Comparison of ENCODE assay signal across 33 cellular contexts in genomic region chr11:113195728-113196127, GRCh38.
DNase-seq lines count a peak whose midpoint lies in the region; ATAC-seq, FAIRE-seq and TF ChIP-seq lines count a peak whose summit lies in the region.
"Had no signal": no experiment of that assay in that cellular context is flagged by ENCODE, and none has a peak within 500 bp of the region (broad histone marks: within the 10 kb centered on the region; RNA-seq: fewer than 3 reads in every experiment).

No MANE protein-coding gene starts in this region.

- peaks cover 96% of the 10 kb centered on the region for H3K4me1 Mint-ChIP-seq in nephron
- H3K4me1 Mint-ChIP-seq: B cell; CD4-positive, alpha-beta memory T cell; CD4-positive, CD25-positive, alpha-beta regulatory T cell; CD8-positive, alpha-beta memory T cell had no signal

- peak; percentile 67 for ATAC-seq in HepG2
- no peak for ATAC-seq in right lobe of liver
- ATAC-seq: A549; CD8-positive, alpha-beta T cell had no signal

- H3K9ac ChIP-seq in HepG2 (ENCODE audit: insufficient read depth, low read depth, low read length) = no peak overlapping the region
- H3K9ac ChIP-seq: BLaER1; BLaER1 treated with 17β-estradiol and CSF1 and Interleukin-3, amounts not matched to agents 10 nM and 100 nM had no signal

- H3K4me3 Mint-ChIP-seq in nephron = no peak overlapping the region
- H3K4me3 Mint-ChIP-seq: B cell; CD4-positive, alpha-beta memory T cell; CD4-positive, alpha-beta T cell; CD4-positive, CD25-positive, alpha-beta regulatory T cell; CD8-positive, alpha-beta memory T cell; CD8-positive, alpha-beta T cell had no signal

- H3K4me1 ChIP-seq in HepG2 (ENCODE audit: insufficient read depth, low read length) (peaks cover 8% of the 10 kb centered on the region; the same call in 1 of the 2 replicates), right lobe of liver (no peaks in the 10 kb centered on the region)
- H3K4me1 ChIP-seq: BLaER1, Caco-2 had no signal

- no peak for TF ChIP-seq POLR2A in HepG2 (IDR thresholded peaks at IDR 0.05; ENCODE audit: insufficient read depth in 1 of 2, low read depth in 2 of 2, low read length in 2 of 2)
- no peak for TF ChIP-seq POLR2A in right lobe of liver (IDR thresholded peaks at IDR 0.05)

- DNase-seq in HepG2 (ENCODE audit: low spot score) = peak; percentile 41
- DNase-seq in right lobe of liver = no peak
- DNase-seq in stimulated activated CD4-positive, alpha-beta T cell treated with anti-CD3 and anti-CD28 coated beads, Interleukin-4, amount 100 ng/mL, for 24 hours = no peak
- DNase-seq: 8988T; ACHN; AML-193; BE2C; C1 segment of cervical spinal cord; Caco-2; Calu3; CD4-positive, alpha-beta memory T cell; CD4-positive, alpha-beta T cell; CD4-positive, CD25-positive, alpha-beta regulatory T cell; CD8-positive, alpha-beta memory T cell; CD8-positive, alpha-beta T cell; COR-L47; DMS 273 treated with DMSO at 0.1 percent for 48 hours; DMS153; DMS53; DMS79; DMS79 treated with DMSO at 0.1 percent for 48 hours; DND-41; EL had no signal

- H3K79me2 ChIP-seq in HepG2 (ENCODE audit: insufficient read depth, low read length) = no peaks in the 10 kb centered on the region

- H3K27ac ChIP-seq in HepG2 (ENCODE audit: extremely low read length, insufficient read depth, low read length) (no peak overlapping the region), right lobe of liver (no peak overlapping the region)
- H3K27ac ChIP-seq: 22Rv1; A549; BLaER1; BLaER1 treated with 17β-estradiol and CSF1 and Interleukin-3, amounts not matched to agents 10 nM and 100 nM; C4-2B had no signal

- TF ChIP-seq EP300 in HepG2 (IDR thresholded peaks at IDR 0.05; ENCODE audit: low read depth in 2 of 2, low read length in 2 of 2) (peak in 1 of 2 experiments; percentile 49; a peak in 2 of 4 replicates), HepG2 (CRISPR knock-in tag; IDR thresholded peaks at IDR 0.05; ENCODE audit: borderline replicate concordance) (no peak)

- CTCF ChIA-PET in HepG2 (lab: Yijun Ruan, JAX; ENCODE audit: low intra/inter-chr PET ratio, low total read pairs) = no interaction called here

- H3K4me3 ChIP-seq in HepG2 (replicated peaks in 1 of 3; ENCODE audit: insufficient read depth in 1 of 3, low read depth in 2 of 3, low read length in 3 of 3) = no peak overlapping the region
- no peak overlapping the region for H3K4me3 ChIP-seq in right lobe of liver
- H3K4me3 ChIP-seq: A549; BLaER1; BLaER1 treated with 17β-estradiol and CSF1 and Interleukin-3, amounts not matched to agents 10 nM and 100 nM had no signal

- TF ChIP-seq RAD21 in HepG2 (CRISPR knock-in tag; IDR thresholded peaks at IDR 0.05) = no peak

- no peaks in the 10 kb centered on the region for H3K27me3 Mint-ChIP-seq in nephron (ENCODE audit: low read depth)

- TF ChIP-seq CTCF in HepG2 (CRISPR knock-in tag; IDR thresholded peaks at IDR 0.05) = no peak
- TF ChIP-seq CTCF in right lobe of liver (IDR thresholded peaks at IDR 0.05) = no peak
- TF ChIP-seq CTCF in nephron (IDR thresholded peaks at IDR 0.05; ENCODE audit: unreplicated experiment in 3 of 3) = no peak

- WGBS in HepG2 (ENCODE audit: low lambda C conversion rate) = 3% methylated on average over 3 of the region's 3 CpGs
- 48% methylated on average over 3 of the region's 3 CpGs for WGBS in right lobe of liver (ENCODE audit: insufficient coverage, low coverage, low lambda C conversion rate, missing lambda C conversion rate)

- intact Hi-C loops in HepG2 (cut with micrococcal nuclease; ENCODE audit: unreplicated experiment) (no loop called here), right lobe of liver (cut with DNase I) (no loop called here)

- H3K27ac Mint-ChIP-seq in nephron = peak overlapping the region in 2 of 3 experiments; percentile 53 to 97
- H3K27ac Mint-ChIP-seq: B cell; CD14-positive monocyte; CD4-positive, alpha-beta memory T cell; CD4-positive, alpha-beta T cell; CD4-positive, CD25-positive, alpha-beta regulatory T cell; CD8-positive, alpha-beta T cell had no signal

- H3K36me3 Mint-ChIP-seq in nephron (ENCODE audit: low read depth) = no peaks in the 10 kb centered on the region
- H3K36me3 Mint-ChIP-seq: CD14-positive monocyte; CD4-positive, alpha-beta memory T cell; CD4-positive, CD25-positive, alpha-beta regulatory T cell; CD8-positive, alpha-beta memory T cell; CD8-positive, alpha-beta T cell had no signal

- no peaks in the 10 kb centered on the region for H4K20me1 ChIP-seq in HepG2 (ENCODE audit: insufficient read depth, low read length)
- H4K20me1 ChIP-seq: BLaER1; BLaER1 treated with 17β-estradiol and CSF1 and Interleukin-3, amounts not matched to agents 10 nM and 100 nM had no signal

- in situ Hi-C loops in HepG2 (cut with HindIII; ENCODE audit: extremely low pct_ligation_motif_present, low pct_unique_long_range_greater_than_20kb) = no loop called here

- no peak overlapping the region for H2AFZ ChIP-seq in HepG2 (ENCODE audit: low read length)

- POLR2A ChIA-PET in HepG2 (lab: Yijun Ruan, JAX) = no interaction called here

- H3K4me2 ChIP-seq in HepG2 (ENCODE audit: low read depth, low read length) = no peak overlapping the region
- H3K4me2 ChIP-seq: A549; BLaER1; BLaER1 treated with 17β-estradiol and CSF1 and Interleukin-3, amounts not matched to agents 10 nM and 100 nM had no signal

- H3K9me3 Mint-ChIP-seq in nephron = no peaks in the 10 kb centered on the region
- H3K9me3 Mint-ChIP-seq: CD4-positive, alpha-beta memory T cell; CD4-positive, alpha-beta T cell; CD4-positive, CD25-positive, alpha-beta regulatory T cell; CD8-positive, alpha-beta T cell had no signal

- H3K27me3 ChIP-seq in HepG2 (ENCODE audit: control insufficient read depth in 1 of 2, insufficient read depth in 2 of 2, low read length in 2 of 2) (peaks cover 0 to 8% of the 10 kb centered on the region in 2 experiments; a peak in 2 of 5 replicates), right lobe of liver (no peaks in the 10 kb centered on the region)
- H3K27me3 ChIP-seq: BE2C; BLaER1; BLaER1 treated with 17β-estradiol and CSF1 and Interleukin-3, amounts not matched to agents 10 nM and 100 nM had no signal

- no peaks in the 10 kb centered on the region for H3K9me3 ChIP-seq in HepG2 (ENCODE audit: low read length)
- no peaks in the 10 kb centered on the region for H3K9me3 ChIP-seq in right lobe of liver
- H3K9me3 ChIP-seq: A549; BE2C; BLaER1; BLaER1 treated with 17β-estradiol and CSF1 and Interleukin-3, amounts not matched to agents 10 nM and 100 nM; Caco-2 had no signal

- H3K36me3 ChIP-seq in HepG2 (replicated peaks in 1 of 2; ENCODE audit: control insufficient read depth in 1 of 2, insufficient read depth in 2 of 2, low read length in 2 of 2) (no peaks in the 10 kb centered on the region), right lobe of liver (no peaks in the 10 kb centered on the region)
- H3K36me3 ChIP-seq: BE2C; BLaER1; BLaER1 treated with 17β-estradiol and CSF1 and Interleukin-3, amounts not matched to agents 10 nM and 100 nM had no signal

- BruUV-seq in HepG2 (replicated peaks; lab: Mats Ljungman, UMichigan) = no TSS peak

- no peak for FAIRE-seq in HepG2 (lab: Jason Lieb, UNC)
- FAIRE-seq: A204.1, A549, D721Med had no signal

TF ChIP-seq in HepG2, 621 proteins besides CTCF, POLR2A, EP300 and RAD21 (continues in another document):
- TF ChIP-seq, protein P1, sequence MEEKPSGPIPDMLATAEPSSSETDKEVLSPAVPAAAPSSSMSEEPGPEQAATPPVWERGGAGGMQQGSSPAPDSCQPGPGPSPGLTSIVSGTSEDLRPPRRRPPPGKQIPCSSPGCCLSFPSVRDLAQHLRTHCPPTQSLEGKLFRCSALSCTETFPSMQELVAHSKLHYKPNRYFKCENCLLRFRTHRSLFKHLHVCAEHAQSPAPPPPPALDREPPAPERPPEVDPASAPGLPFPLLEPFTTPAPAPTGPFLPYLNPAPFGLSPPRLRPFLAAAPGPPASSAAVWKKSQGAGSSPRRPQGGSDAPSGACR (CRISPR knock-in tag; IDR thresholded peaks at IDR 0.05) = no peak
- no peak for TF ChIP-seq SP140L (CRISPR knock-in tag; IDR thresholded peaks at IDR 0.05; ENCODE audit: borderline replicate concordance)
- TF ChIP-seq ZNF513 (CRISPR knock-in tag; conservative IDR thresholded peaks at IDR 0.05) = no peak
- no peak for TF ChIP-seq ZNF431 (CRISPR knock-in tag; IDR thresholded peaks at IDR 0.05; ENCODE audit: borderline replicate concordance, low read depth)
- no peak for TF ChIP-seq SP4 (CRISPR knock-in tag; IDR thresholded peaks at IDR 0.05)
- no peak for TF ChIP-seq FOXJ3 (CRISPR knock-in tag; IDR thresholded peaks at IDR 0.05; ENCODE audit: borderline replicate concordance)
- no peak for TF ChIP-seq HOXD1 (CRISPR knock-in tag; IDR thresholded peaks at IDR 0.05)
- no peak for TF ChIP-seq ZNF816 (CRISPR knock-in tag; IDR thresholded peaks at IDR 0.05; ENCODE audit: borderline replicate concordance)
- no peak for TF ChIP-seq ZNF274 (CRISPR knock-in tag; IDR thresholded peaks at IDR 0.05)
- TF ChIP-seq ZNF251 (CRISPR knock-in tag; IDR thresholded peaks at IDR 0.05) = no peak
- no peak for TF ChIP-seq KDM4B (CRISPR knock-in tag; IDR thresholded peaks at IDR 0.05)
- TF ChIP-seq THAP8 (CRISPR knock-in tag; IDR thresholded peaks at IDR 0.05; ENCODE audit: borderline replicate concordance) = no peak
- no peak for TF ChIP-seq SOX6 (IDR thresholded peaks at IDR 0.05)
- peak; percentile 53; the same call in 1 of the 2 replicates for TF ChIP-seq SOX6 (CRISPR knock-in tag; IDR thresholded peaks at IDR 0.05)
- peak; percentile 61; the same call in 1 of the 2 replicates for TF ChIP-seq FOXP1 (IDR thresholded peaks at IDR 0.05)
- peak; percentile 77 for TF ChIP-seq FOXP1 (CRISPR knock-in tag; IDR thresholded peaks at IDR 0.05)
